ENCODE assay signal across 27 cellular contexts in genomic region chr3:146800484-146800883, GRCh38.
DNase-seq lines count a peak whose midpoint lies in the region; ATAC-seq, FAIRE-seq and TF ChIP-seq lines count a peak whose summit lies in the region.
"Had no signal": no experiment of that assay in that cellular context is flagged by ENCODE, and none has a peak within 500 bp of the region (broad histone marks: within the 10 kb centered on the region; RNA-seq: fewer than 3 reads in every experiment).

No MANE protein-coding gene starts in this region.

- no peaks in the 10 kb centered on the region for H3K9me3 ChIP-seq in HepG2 (ENCODE audit: low read length)
- H3K9me3 ChIP-seq in right lobe of liver, result no peaks in the 10 kb centered on the region
- no peaks in the 10 kb centered on the region for H3K9me3 ChIP-seq in GM12878 (replicated peaks; ENCODE audit: control insufficient read depth, insufficient read depth, low read length)
- H3K9me3 ChIP-seq: A549; BLaER1 treated with 17β-estradiol and CSF1 and Interleukin-3, amounts not matched to agents 10 nM and 100 nM; Caco-2 had no signal

- intact Hi-C loops in HepG2 (cut with micrococcal nuclease; ENCODE audit: unreplicated experiment), result no loop called here
- intact Hi-C loops in right lobe of liver (cut with DNase I), result no loop called here
- intact Hi-C loops in GM12878 (cut with micrococcal nuclease; ENCODE audit: unreplicated experiment), result no loop called here

- FAIRE-seq in HepG2 (lab: Jason Lieb, UNC) (no peak), GM12878 (lab: Jason Lieb, UNC) (no peak)
- FAIRE-seq: A549, GM12891, GM19239 had no signal

- BruUV-seq in HepG2 (replicated peaks; lab: Mats Ljungman, UMichigan), result no TSS peak
- no TSS peak for BruUV-seq in GM12878 (replicated peaks; lab: Mats Ljungman, UMichigan)

- H3K36me3 Mint-ChIP-seq in WTC11, result no peaks in the 10 kb centered on the region
- H3K36me3 Mint-ChIP-seq: CD8-positive, alpha-beta T cell had no signal

- H2AFZ ChIP-seq in HepG2 (ENCODE audit: low read length) (no peak overlapping the region), GM12878 (ENCODE audit: control insufficient read depth, low read depth, low read length) (no peak overlapping the region)

- H3K36me3 ChIP-seq in HepG2 (replicated peaks in 1 of 2; ENCODE audit: control insufficient read depth in 1 of 2, insufficient read depth in 2 of 2, low read length in 2 of 2) (no peaks in the 10 kb centered on the region), right lobe of liver (no peaks in the 10 kb centered on the region), GM12878 (ENCODE audit: control insufficient read depth in 2 of 2, insufficient read depth in 2 of 2, low read length in 1 of 2) (no peaks in the 10 kb centered on the region)
- H3K36me3 ChIP-seq: BLaER1 treated with 17β-estradiol and CSF1 and Interleukin-3, amounts not matched to agents 10 nM and 100 nM had no signal

- H3K27me3 ChIP-seq in HepG2 (ENCODE audit: control insufficient read depth in 1 of 2, insufficient read depth in 2 of 2, low read length in 2 of 2) (no peaks in the 10 kb centered on the region), right lobe of liver (no peaks in the 10 kb centered on the region), GM12878 (replicated peaks in 1 of 2; ENCODE audit: control insufficient read depth in 2 of 2, insufficient read depth in 2 of 2, low read length in 1 of 2) (no peaks in the 10 kb centered on the region)
- H3K27me3 ChIP-seq: BLaER1 treated with 17β-estradiol and CSF1 and Interleukin-3, amounts not matched to agents 10 nM and 100 nM had no signal

- H3K27ac Mint-ChIP-seq in WTC11, result no peak overlapping the region
- H3K27ac Mint-ChIP-seq: B cell; CD4-positive, alpha-beta T cell; CD8-positive, alpha-beta T cell had no signal

- H3K4me2 ChIP-seq in HepG2 (ENCODE audit: low read depth, low read length) (no peak overlapping the region), GM12878 (ENCODE audit: control insufficient read depth, insufficient read depth) (no peak overlapping the region)
- H3K4me2 ChIP-seq: A549; BLaER1 treated with 17β-estradiol and CSF1 and Interleukin-3, amounts not matched to agents 10 nM and 100 nM had no signal

- POLR2A ChIA-PET in HepG2 (lab: Yijun Ruan, JAX), result no interaction called here
- POLR2A ChIA-PET in GM12878 (lab: Charles Lee), result no interaction called here
- POLR2A ChIA-PET in WTC11 (lab: Charles Lee), result no interaction called here

- 0% methylated on average over 2 of the region's 2 CpGs for WGBS in HepG2 (ENCODE audit: low lambda C conversion rate)
- WGBS in right lobe of liver (ENCODE audit: insufficient coverage, low coverage, low lambda C conversion rate, missing lambda C conversion rate), result 70% methylated on average over 2 of the region's 2 CpGs
- 0% methylated on average over 2 of the region's 2 CpGs for WGBS in GM12878 (ENCODE audit: insufficient coverage, insufficient replicate concordance, low lambda C conversion rate, missing lambda C conversion rate)

- peaks cover 17% of the 10 kb centered on the region for H3K4me1 Mint-ChIP-seq in WTC11
- H3K4me1 Mint-ChIP-seq: B cell had no signal

- no peaks in the 10 kb centered on the region for H3K79me2 ChIP-seq in HepG2 (ENCODE audit: insufficient read depth, low read length)
- no peaks in the 10 kb centered on the region for H3K79me2 ChIP-seq in GM12878 (ENCODE audit: control insufficient read depth, insufficient read depth, low read length)

- TF ChIP-seq RAD21 in HepG2 (CRISPR knock-in tag; IDR thresholded peaks at IDR 0.05) (no peak), GM12878 (IDR thresholded peaks at IDR 0.05; ENCODE audit: insufficient read depth, low read depth, low read length) (no peak)

- no peaks in the 10 kb centered on the region for H4K20me1 ChIP-seq in HepG2 (ENCODE audit: insufficient read depth, low read length)
- H4K20me1 ChIP-seq in GM12878 (ENCODE audit: control insufficient read depth, insufficient read depth), result no peaks in the 10 kb centered on the region
- H4K20me1 ChIP-seq: BLaER1 treated with 17β-estradiol and CSF1 and Interleukin-3, amounts not matched to agents 10 nM and 100 nM had no signal

- RAD21 ChIA-PET in GM12878 (lab: Charles Lee; ENCODE audit: unreplicated experiment), result no interaction called here

- TF ChIP-seq POLR2A in HepG2 (IDR thresholded peaks at IDR 0.05; ENCODE audit: insufficient read depth in 1 of 2, low read depth in 2 of 2, low read length in 2 of 2) (no peak), right lobe of liver (IDR thresholded peaks at IDR 0.05) (no peak), GM12878 (IDR thresholded peaks at IDR 0.05; ENCODE audit: low read depth, low read length) (no peak)

- TF ChIP-seq EP300 in HepG2 (IDR thresholded peaks at IDR 0.05; ENCODE audit: low read depth in 2 of 2, low read length in 2 of 2) (no peak), HepG2 (CRISPR knock-in tag; IDR thresholded peaks at IDR 0.05; ENCODE audit: borderline replicate concordance) (no peak), GM12878 (IDR thresholded peaks at IDR 0.05; ENCODE audit: borderline replicate concordance in 1 of 2, control insufficient read depth in 1 of 2, low read depth in 2 of 2, low read length in 2 of 2) (no peak)

- H3K27ac ChIP-seq in HepG2 (ENCODE audit: extremely low read length, insufficient read depth, low read length) (no peak overlapping the region), right lobe of liver (no peak overlapping the region), GM12878 (ENCODE audit: control insufficient read depth, insufficient read depth) (no peak overlapping the region)
- H3K27ac ChIP-seq: 22Rv1; A549; BLaER1 treated with 17β-estradiol and CSF1 and Interleukin-3, amounts not matched to agents 10 nM and 100 nM; C4-2B had no signal

- no peaks in the 10 kb centered on the region for H3K9me3 Mint-ChIP-seq in WTC11
- H3K9me3 Mint-ChIP-seq: CD4-positive, alpha-beta T cell had no signal

- H3K4me3 Mint-ChIP-seq in WTC11, result no peak overlapping the region
- H3K4me3 Mint-ChIP-seq: B cell; CD4-positive, alpha-beta T cell; CD8-positive, alpha-beta T cell had no signal

- no peak for ATAC-seq in HepG2
- ATAC-seq in right lobe of liver, result no peak
- ATAC-seq in GM12878, result no peak
- no peak for ATAC-seq in WTC11
- ATAC-seq in HG03571 (IDR thresholded peaks at IDR 0.05; ENCODE audit: unreplicated experiment), result no peak
- ATAC-seq: A549; CD8-positive, alpha-beta T cell had no signal

- SMC1A ChIA-PET in GM12878 (lab: Charles Lee; ENCODE audit: uncharacterized antibody, unreplicated experiment), result no interaction called here

- no peaks in the 10 kb centered on the region for H3K27me3 Mint-ChIP-seq in WTC11 (ENCODE audit: low read depth)
- H3K27me3 Mint-ChIP-seq: B cell; CD4-positive, alpha-beta T cell had no signal

- H3K4me1 ChIP-seq in HepG2 (ENCODE audit: insufficient read depth, low read length) (no peaks in the 10 kb centered on the region), right lobe of liver (no peaks in the 10 kb centered on the region), GM12878 (ENCODE audit: control insufficient read depth, insufficient read depth, low read length) (no peaks in the 10 kb centered on the region)
- H3K4me1 ChIP-seq: A549, Caco-2 had no signal

- in situ Hi-C loops in HepG2 (cut with HindIII; ENCODE audit: extremely low pct_ligation_motif_present, low pct_unique_long_range_greater_than_20kb), result no loop called here
- in situ Hi-C loops in GM12878 (cut with MboI), result no loop called here

- no peak for TF ChIP-seq CTCF in HepG2 (CRISPR knock-in tag; IDR thresholded peaks at IDR 0.05)
- TF ChIP-seq CTCF in right lobe of liver (IDR thresholded peaks at IDR 0.05), result no peak
- TF ChIP-seq CTCF in GM12878 (IDR thresholded peaks at IDR 0.05 in 2 of 3, conservative IDR thresholded peaks at IDR 0.05 in 1 of 3; ENCODE audit: control insufficient read depth in 2 of 3, extremely low read depth in 1 of 3, insufficient read depth in 1 of 3, low read depth in 3 of 3, low read length in 3 of 3), result no peak
- TF ChIP-seq CTCF in choroid plexus epithelial cell (conservative IDR thresholded peaks at IDR 0.05; ENCODE audit: low read depth, low read length), result no peak
- TF ChIP-seq CTCF in WTC11 (IDR thresholded peaks at IDR 0.05), result no peak

- CTCF ChIA-PET in HepG2 (lab: Yijun Ruan, JAX; ENCODE audit: low intra/inter-chr PET ratio, low total read pairs) (no interaction called here), GM12878 (lab: Yijun Ruan, JAX) (no interaction called here), WTC11 (lab: Charles Lee) (no interaction called here)

- DNase-seq in HepG2 (ENCODE audit: low spot score) (no peak), right lobe of liver (no peak), OCI-M1 (lab: John Stamatoyannopoulos, UW) (peak; percentile 28), GM12878 (ENCODE audit: low read depth, low spot score) (no peak), choroid plexus epithelial cell (ENCODE audit: low read depth) (peak; percentile 41), WTC11 (ENCODE audit: low spot score) (no peak)
- DNase-seq in activated naive CD4-positive, alpha-beta T cell (lab: John Stamatoyannopoulos, UW), result no peak
- DNase-seq: AML-193; Caco-2; Calu3; CD4-positive, alpha-beta T cell; CD8-positive, alpha-beta T cell; DMS 273 treated with DMSO at 0.1 percent for 48 hours; DMS153; DMS53; DMS79; DND-41; EL; GDM1 had no signal

- H3K4me3 ChIP-seq in HepG2 (replicated peaks in 1 of 3; ENCODE audit: insufficient read depth in 1 of 3, low read depth in 2 of 3, low read length in 3 of 3) (no peak overlapping the region), right lobe of liver (no peak overlapping the region), GM12878 (no peak overlapping the region), choroid plexus epithelial cell (ENCODE audit: low read depth, low read length) (no peak overlapping the region)
- H3K4me3 ChIP-seq: A549; BLaER1 treated with 17β-estradiol and CSF1 and Interleukin-3, amounts not matched to agents 10 nM and 100 nM had no signal

- H3K9ac ChIP-seq in HepG2 (ENCODE audit: insufficient read depth, low read depth, low read length), result no peak overlapping the region
- H3K9ac ChIP-seq in GM12878 (ENCODE audit: control insufficient read depth, insufficient read depth, low read length), result no peak overlapping the region
- H3K9ac ChIP-seq: BLaER1 treated with 17β-estradiol and CSF1 and Interleukin-3, amounts not matched to agents 10 nM and 100 nM had no signal

TF ChIP-seq in HepG2, 621 proteins besides CTCF, POLR2A, EP300 and RAD21 (continues in another document):
- TF ChIP-seq NFIB (CRISPR knock-in tag; IDR thresholded peaks at IDR 0.05; ENCODE audit: borderline replicate concordance), result no peak

TF ChIP-seq in WTC11, 78 proteins besides CTCF, POLR2A, EP300 and RAD21 (continues in another document):
- TF ChIP-seq PREB (CRISPR knock-in tag; IDR thresholded peaks at IDR 0.05; ENCODE audit: borderline replicate concordance), result no peak

Comparison
In these comparisons a context has a peak if more than half of its experiments do, and no peak if none do; other contexts are left out.
1. DNase-seq: peak in OCI-M1 (single experiment) and choroid plexus epithelial cell (single experiment); none in HepG2 (single experiment), right lobe of liver (0 of 3), GM12878 (single experiment), WTC11 (single experiment) and activated naive CD4-positive, alpha-beta T cell (0 of 4).